23 cellular contexts compared by ENCODE assay signal in the genomic region with DNA sequence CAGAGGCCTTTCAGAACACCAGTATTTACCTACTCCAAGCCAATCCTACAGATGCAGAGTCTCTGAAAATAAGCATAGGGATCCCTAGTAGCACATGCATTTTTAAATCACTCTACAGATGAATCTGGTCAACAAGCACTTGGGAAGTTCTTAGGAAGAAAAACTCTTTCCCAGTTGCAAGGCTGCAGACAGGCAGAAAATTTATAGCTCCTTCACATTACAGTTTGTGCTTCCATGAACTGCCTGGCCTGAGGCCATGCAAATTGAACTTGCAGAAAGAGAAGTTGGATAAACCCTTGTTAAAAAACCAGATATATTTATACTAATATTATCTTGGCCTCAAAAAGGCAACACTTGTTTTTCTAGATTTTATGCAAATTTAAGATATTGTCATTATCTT.
"Had no signal": no experiment of that assay in that cellular context is flagged by ENCODE, and none has a peak within 500 bp of the region (broad histone marks: within the 10 kb centered on the region; RNA-seq: fewer than 3 reads in every experiment).

No MANE protein-coding gene starts in this region.

- H3K27me3 ChIP-seq: SJSA1 had no signal

- H3K36me3 ChIP-seq: SJSA1 had no signal

- H3K9me2 ChIP-seq: SK-N-SH had no signal

- H3K9me3 ChIP-seq: SJSA1, SK-N-SH had no signal

- ATAC-seq: T-cell had no signal

- H3K27ac ChIP-seq: SJSA1 had no signal

- DNase-seq: KBM-7, MV-4-11, NCI-H1048, NCI-H1105 treated with DMSO at 0.1 percent for 48 hours, NCI-H1417 treated with DMSO at 0.1 percent for 48 hours, NCI-H146, NCI-H1694 treated with DMSO at 0.1 percent for 48 hours, NCI-H1930, NCI-H2081 treated with DMSO at 0.1 percent for 48 hours, NCI-H2171, NCI-H226, NCI-H446, NCI-H510A, NCI-H524 treated with DMSO at 0.1 percent for 48 hours, NCI-H69, NCI-H774, Right ventricle myocardium superior, RPMI8226, SIG-M5, SK-N-SH, SW 1271, T-cell had no signal

- H3K4me1 Mint-ChIP-seq: T-cell had no signal

- H3K27ac Mint-ChIP-seq: T-cell had no signal

- H3K4me3 Mint-ChIP-seq: T-cell had no signal

- H3K4me3 ChIP-seq: SJSA1 had no signal

- H3K4me1 ChIP-seq: SJSA1 had no signal

- H3K27me3 Mint-ChIP-seq: T-cell had no signal

- H3K4me2 ChIP-seq: SK-N-SH had no signal

- H3K9ac ChIP-seq: SK-N-SH had no signal

- H3K36me3 Mint-ChIP-seq: T-cell had no signal
